In the genomic region with DNA sequence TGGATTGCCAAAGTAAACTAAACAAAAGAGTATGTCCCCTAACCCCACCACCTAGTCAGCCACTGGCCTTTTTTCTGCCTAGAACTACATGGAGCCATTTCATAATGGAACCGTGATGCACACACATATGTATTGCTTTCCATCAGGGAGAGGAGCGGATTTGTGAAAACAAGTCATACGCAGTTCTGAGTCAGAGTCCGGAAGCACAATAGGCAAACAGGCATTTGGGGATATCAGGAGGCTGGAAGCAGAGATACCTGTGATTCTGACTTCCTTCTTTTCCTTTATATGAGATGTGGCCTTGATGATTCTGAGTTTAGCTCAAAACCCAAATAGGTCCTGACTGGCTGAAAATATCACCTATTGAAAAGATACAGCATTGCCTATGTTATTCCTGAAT, we compare ENCODE assay signal across 30 cellular contexts.
"Had no signal": no experiment of that assay in that cellular context is flagged by ENCODE, and none has a peak within 500 bp of the region (broad histone marks: within the 10 kb centered on the region; RNA-seq: fewer than 3 reads in every experiment).

No MANE protein-coding gene starts in this region.

- H3K27me3 ChIP-seq: adrenal gland, colonic mucosa, dorsolateral prefrontal cortex, esophagus muscularis mucosa, foreskin keratinocyte, gastrocnemius medialis, heart left ventricle had no signal

- H3K36me3 ChIP-seq: adrenal gland, colonic mucosa, esophagus muscularis mucosa, gastrocnemius medialis, heart left ventricle had no signal

- ATAC-seq: activated CD4-positive, alpha-beta T cell treated with anti-CD3 and anti-CD28 coated beads for 36 hours; activated CD8-positive, alpha-beta memory T cell treated with anti-CD3 and anti-CD28 coated beads, Interleukin-2, amount 10 ng/mL, durations not matched to agents 7 days and 5 days; activated CD8-positive, alpha-beta T cell treated with anti-CD3 and anti-CD28 coated beads, Interleukin-2, amount 10 ng/mL, durations not matched to agents 7 days and 5 days; activated naive CD8-positive, alpha-beta T cell treated with anti-CD3 and anti-CD28 coated beads, Interleukin-2, amount 50 U/mL, for 24 hours; foreskin keratinocyte; gastrocnemius medialis; heart left ventricle; T-helper 17 cell had no signal

- H3K4me1 ChIP-seq: adrenal gland, colonic mucosa, esophagus muscularis mucosa, foreskin keratinocyte, gastrocnemius medialis, heart left ventricle had no signal

- H3K27ac ChIP-seq: adrenal gland, colonic mucosa, esophagus muscularis mucosa, foreskin keratinocyte, gastrocnemius medialis, heart left ventricle had no signal

- FAIRE-seq: bronchial epithelial cell had no signal

- H3K9me3 ChIP-seq: adrenal gland, colonic mucosa, gastrocnemius medialis had no signal

- H3K4me3 ChIP-seq: adrenal gland, colonic mucosa, dorsolateral prefrontal cortex, esophagus muscularis mucosa, gastrocnemius medialis, heart left ventricle had no signal

- DNase-seq: activated CD4-positive, alpha-beta memory T cell treated with anti-CD3 and anti-CD28 coated beads for 36 hours; activated CD4-positive, alpha-beta T cell treated with anti-CD3 and anti-CD28 coated beads for 36 hours; activated CD4-positive, CD25-positive, alpha-beta regulatory T cell; activated CD4-positive, CD25-positive, alpha-beta regulatory T cell treated with anti-CD3 and anti-CD28 coated beads, Interleukin-2, amount 50 U/mL, for 72 hours; activated CD8-positive, alpha-beta memory T cell treated with anti-CD3 and anti-CD28 coated beads, Interleukin-2, amount 10 ng/mL, durations not matched to agents 7 days and 5 days; activated CD8-positive, alpha-beta memory T cell treated with anti-CD3 and anti-CD28 coated beads, Interleukin-2, amount 50 U/mL, for 4 hours; activated CD8-positive, alpha-beta T cell treated with anti-CD3 and anti-CD28 coated beads, Interleukin-2, amount 10 ng/mL, durations not matched to agents 7 days and 5 days; activated effector memory CD4-positive, alpha-beta T cell treated with anti-CD3 and anti-CD28 coated beads, Interleukin-2, amount 50 U/mL, for 16 hours; activated naive CD4-positive, alpha-beta T cell treated with anti-CD3 and anti-CD28 coated beads for 36 hours; activated naive CD8-positive, alpha-beta T cell treated with anti-CD3 and anti-CD28 coated beads for 36 hours; activated naive CD8-positive, alpha-beta T cell treated with anti-CD3 and anti-CD28 coated beads, Interleukin-2, amount 50 U/mL, for 24 hours; activated T-cell treated with anti-CD3 and anti-CD28 coated beads, Interleukin-2, amount 50 U/mL, for 1 hour; activated T-cell treated with anti-CD3 and anti-CD28 coated beads, Interleukin-2, amount 50 U/mL, for 48 hours; adrenal gland; amygdala; aorta; colonic mucosa; dorsolateral prefrontal cortex; effector memory CD4-positive, alpha-beta T cell; endodermal cell; erythroblast; foreskin keratinocyte; gastrocnemius medialis; glutamatergic neuron; heart left ventricle; T-helper 1 cell; T-helper 17 cell; T1000 had no signal
